Comparison of ENCODE assay signal across 15 cellular contexts in genomic region chr20:20034486-20034885, GRCh38. TPM values are rescaled to one million over a fixed set of nuclear protein-coding genes. Genes with fewer than 3 reads are reported as not detected.
DNase-seq lines count a peak whose midpoint lies in the region; FAIRE-seq lines count a peak whose summit lies in the region.
"Had no signal": no experiment of that assay in that cellular context is flagged by ENCODE, and none has a peak within 500 bp of the region (broad histone marks: within the 10 kb centered on the region; RNA-seq: fewer than 3 reads in every experiment).

No MANE protein-coding gene starts in this region.

- H3K23ac ChIP-seq in trophoblast cell (ENCODE audit: low read length): no peak overlapping the region

- peak; percentile 68 for DNase-seq in EH (ENCODE audit: low read depth)
- DNase-seq in HCEC 1CT: peak; percentile 54
- peak; percentile 19 for DNase-seq in dedifferentiated amniotic fluid mesenchymal stem cell (ENCODE audit: extremely low spot score)
- DNase-seq in trophoblast cell: peak; percentile 32 to 59
- no peak for DNase-seq in H7
- DNase-seq in urothelium cell line (ENCODE audit: low spot score): no peak
- DNase-seq in retina: no peak
- DNase-seq: MM.1S, NCI-H1105 treated with DMSO at 0.1 percent for 48 hours, NCI-H2029, NCI-H2171 treated with DMSO at 0.1 percent for 48 hours, NCI-H510A, SIG-M5 had no signal

- no peak overlapping the region for H3K4me2 ChIP-seq in trophoblast cell (ENCODE audit: low read length)
- H3K4me2 ChIP-seq: BLaER1 had no signal

- no peak overlapping the region for H4K91ac ChIP-seq in trophoblast cell (ENCODE audit: low read depth, low read length)

- no peak for FAIRE-seq in urothelium cell line (lab: Jason Lieb, UNC)
- FAIRE-seq: H1 had no signal

- H3K36me3 ChIP-seq in trophoblast cell (ENCODE audit: control insufficient read depth in 1 of 2, insufficient read depth in 2 of 2, low read length in 2 of 2) (peaks cover 14 to 25% of the 10 kb centered on the region in 2 experiments), H7 (replicated peaks; ENCODE audit: control insufficient read depth, insufficient read depth, low read length) (peaks cover 22% of the 10 kb centered on the region)

- no peak overlapping the region for H3K14ac ChIP-seq in trophoblast cell (ENCODE audit: low read length)

- no peaks in the 10 kb centered on the region for H3K9me3 ChIP-seq in trophoblast cell (ENCODE audit: insufficient read depth, low read depth, low read length)
- H3K9me3 ChIP-seq: BLaER1 had no signal

- H3K4ac ChIP-seq in trophoblast cell (ENCODE audit: low read depth, low read length): no peak overlapping the region

- no peaks in the 10 kb centered on the region for H3K79me1 ChIP-seq in trophoblast cell (ENCODE audit: low read length)

- H3K27me3 ChIP-seq in trophoblast cell (ENCODE audit: insufficient read depth, low read length) (no peaks in the 10 kb centered on the region), H7 (ENCODE audit: control insufficient read depth, insufficient read depth, low read length) (no peaks in the 10 kb centered on the region)
- H3K27me3 ChIP-seq: BLaER1 had no signal

- H2AK5ac ChIP-seq in trophoblast cell (ENCODE audit: low read length): no peak overlapping the region

- H4K12ac ChIP-seq in trophoblast cell (ENCODE audit: low read depth, low read length): no peak overlapping the region

- H3K9ac ChIP-seq in trophoblast cell (ENCODE audit: low read length): no peak overlapping the region
- H3K9ac ChIP-seq: BLaER1 had no signal

- H3K79me2 ChIP-seq in trophoblast cell (ENCODE audit: control insufficient read depth, insufficient read depth, low read length, poor library complexity): no peaks in the 10 kb centered on the region

- no peak overlapping the region for H2BK120ac ChIP-seq in trophoblast cell (ENCODE audit: insufficient read depth, low read length, poor library complexity)

- no peaks in the 10 kb centered on the region for H3K4me1 ChIP-seq in trophoblast cell (ENCODE audit: control insufficient read depth in 1 of 2, insufficient read depth in 2 of 2, low read length in 2 of 2)
- H3K4me1 ChIP-seq: BLaER1 had no signal

- WGBS in trophoblast cell (ENCODE audit: extremely low coverage, insufficient coverage, insufficient read length): no CpG with 5 or more reads among the region's 4 CpGs

- no peak overlapping the region for H2BK5ac ChIP-seq in trophoblast cell (ENCODE audit: low read depth, low read length, poor library complexity)

- no peak overlapping the region for H3K27ac ChIP-seq in trophoblast cell (ENCODE audit: low read depth, low read length)
- H3K27ac ChIP-seq: BLaER1 had no signal

- H2AFZ ChIP-seq in trophoblast cell (ENCODE audit: insufficient read depth, low read length, poor library complexity): no peak overlapping the region

- no peak overlapping the region for H3K18ac ChIP-seq in trophoblast cell (ENCODE audit: low read length)

- H2BK12ac ChIP-seq in trophoblast cell (ENCODE audit: low read length): no peak overlapping the region

- H4K8ac ChIP-seq in trophoblast cell (ENCODE audit: low read depth, low read length): no peak overlapping the region

- no peak overlapping the region for H3K4me3 ChIP-seq in trophoblast cell (ENCODE audit: low read depth, low read length)
- H3K4me3 ChIP-seq in H7 (ENCODE audit: insufficient read depth, low read depth, low read length): no peak overlapping the region
- H3K4me3 ChIP-seq: BLaER1 had no signal

RNA-seq across cellular contexts. Expression of gene NAA20, which starts 17.3 kb away (rescaled TPM):
- 42.9 and 45.3 TPM in 2 replicates for polyA plus RNA-seq in trophoblast cell (2013)
- total RNA-seq in H7 (2014; rRNA removed; shearing (Covaris generic)): 28.8 and 30.7 TPM in 2 replicates

RNA-seq across cellular contexts. Expression of gene CRNKL1, which starts 17.8 kb away (rescaled TPM):
- polyA plus RNA-seq in trophoblast cell (2013): 17.1 and 17.8 TPM in 2 replicates
- total RNA-seq in H7 (2014; rRNA removed; shearing (Covaris generic)): 17.1 and 23.0 TPM in 2 replicates

RNA-seq across cellular contexts. Expression of gene CFAP61, which starts 17.8 kb away (rescaled TPM):
- 0.14 TPM in 1 of 2 replicates, not detected in the other for polyA plus RNA-seq in trophoblast cell (2013)
- 0.15 and 0.35 TPM in 2 replicates for total RNA-seq in H7 (2014; rRNA removed; shearing (Covaris generic))

Comparison
In these comparisons a context has a peak if more than half of its experiments do, and no peak if none do; other contexts are left out.
1. DNase-seq: peak in EH (single experiment), HCEC 1CT (single experiment), dedifferentiated amniotic fluid mesenchymal stem cell (single experiment) and trophoblast cell (2 of 2); none in H7 (single experiment), urothelium cell line (single experiment) and retina (single experiment).